Comparison of ENCODE assay signal across 8 cellular contexts in genomic region chr2:64143154-64144056, GRCh38. TPM values are rescaled to one million over a fixed set of nuclear protein-coding genes. Genes with fewer than 3 reads are reported as not detected.
DNase-seq lines count a peak whose midpoint lies in the region; ATAC-seq and TF ChIP-seq lines count a peak whose summit lies in the region.

No MANE protein-coding gene starts in this region.

- peak overlapping the region; percentile 88 for H3K4me3 Mint-ChIP-seq in Caco-2 (ENCODE audit: unreplicated experiment)

- H3K4me3 ChIP-seq in Caco-2 (ENCODE audit: low read depth, low read length) (peak overlapping the region; percentile 100), iPS DF 6.9 (ENCODE audit: low read length) (peak overlapping the region; percentile 97), retinal pigment epithelial cell (ENCODE audit: low read length) (peak overlapping the region; percentile 86)

- H3K27me3 Mint-ChIP-seq in Caco-2 (ENCODE audit: insufficient read depth, unreplicated experiment), result no peaks in the 10 kb centered on the region

- H3K27me3 ChIP-seq in Caco-2 (replicated peaks; ENCODE audit: control insufficient read depth, insufficient read depth, low read length), result no peaks in the 10 kb centered on the region
- no peaks in the 10 kb centered on the region; the same call in 1 of the 2 replicates for H3K27me3 ChIP-seq in iPS DF 6.9 (ENCODE audit: control insufficient read depth, insufficient read depth, low read length)

- POLR2A ChIA-PET in Caco-2 (lab: Charles Lee), result interaction anchor here (0.6 kb wide), 3 partner anchors 45 to 118 kb away, joined by 3 to 4 read pairs (median 4); no protein-coding TSS in a partner anchor

- H3K36me3 ChIP-seq in Caco-2 (ENCODE audit: control insufficient read depth, insufficient read depth, low read length), result no peaks in the 10 kb centered on the region
- H3K36me3 ChIP-seq in iPS DF 6.9 (ENCODE audit: control insufficient read depth, insufficient read depth, low read length), result no peaks in the 10 kb centered on the region

- H3K27ac ChIP-seq in iPS DF 6.9 (ENCODE audit: low read length), result no peak overlapping the region

- intact Hi-C loops in Caco-2 (cut with micrococcal nuclease; ENCODE audit: unreplicated experiment), result loop anchor here (1.0 to 5.0 kb wide), 5 partner anchors 15 to 169 kb away; no protein-coding TSS in a partner anchor

- H3K4me1 ChIP-seq in Caco-2 (peaks cover 25% of the 10 kb centered on the region), iPS DF 6.9 (ENCODE audit: control insufficient read depth, insufficient read depth, low read length) (no peaks in the 10 kb centered on the region; the same call in 1 of the 2 replicates)

- WGBS in iPS DF 6.9 (ENCODE audit: insufficient coverage, insufficient read length), result no CpG with 5 or more reads among the region's 69 CpGs

- peak; percentile 10 for ATAC-seq in GM19463 (IDR thresholded peaks at IDR 0.05; ENCODE audit: unreplicated experiment)
- ATAC-seq in HG03521 (IDR thresholded peaks at IDR 0.05; ENCODE audit: unreplicated experiment), result peak; percentile 2

- DNase-seq in Caco-2 (peak in 1 of 2 experiments; percentile 59), RPMI8226 (peak; percentile 51), astrocyte of the hippocampus (ENCODE audit: low read depth, low spot score) (peak; percentile 74), iPS DF 6.9 (ENCODE audit: low read depth, low spot score) (no peak), retinal pigment epithelial cell (ENCODE audit: low read depth) (no peak), GM19240 (ENCODE audit: insufficient read length, low spot score) (no peak)

- CTCF ChIA-PET in Caco-2 (lab: Charles Lee), result no interaction called here

- H3K36me3 Mint-ChIP-seq in Caco-2 (ENCODE audit: insufficient read depth, unreplicated experiment), result peaks cover 40% of the 10 kb centered on the region

- no peaks in the 10 kb centered on the region for H3K9me3 ChIP-seq in Caco-2
- H3K9me3 ChIP-seq in iPS DF 6.9 (ENCODE audit: control insufficient read depth, insufficient read depth, low read length), result no peaks in the 10 kb centered on the region

- peaks cover 21% of the 10 kb centered on the region for H3K4me1 Mint-ChIP-seq in Caco-2 (ENCODE audit: low read depth, unreplicated experiment)

- TF ChIP-seq CTCF in Caco-2 (IDR thresholded peaks at IDR 0.05; ENCODE audit: insufficient read depth in 1 of 2, low read depth in 1 of 2, low read length in 1 of 2, severe bottlenecking in 1 of 2, unreplicated experiment in 1 of 2), result no peak
- no peak for TF ChIP-seq CTCF in retinal pigment epithelial cell (conservative IDR thresholded peaks at IDR 0.05; ENCODE audit: low read depth, low read length)

- H3K27ac Mint-ChIP-seq in Caco-2 (ENCODE audit: unreplicated experiment), result peak overlapping the region; percentile 81

- TSS peak; percentile 57 for BruUV-seq in Caco-2 (replicated peaks; lab: Mats Ljungman, UMichigan)

- no peaks in the 10 kb centered on the region for H3K9me3 Mint-ChIP-seq in Caco-2 (ENCODE audit: unreplicated experiment)

RNA-seq across cellular contexts. Expression of gene PELI1, which starts 0.8 kb away (rescaled TPM):
- 64.1 and 69.2 TPM in 2 replicates for total RNA-seq in Caco-2 (2022)

Comparison
In these comparisons a context has a peak if more than half of its experiments do, and no peak if none do; other contexts are left out.
1. DNase-seq: peak in RPMI8226 (single experiment) and astrocyte of the hippocampus (single experiment); none in iPS DF 6.9 (single experiment), retinal pigment epithelial cell (single experiment) and GM19240 (single experiment).
2. Peak in every context shown above with its lines, with median percentiles within 50 percentile points of each other: H3K4me3 ChIP-seq.